ENCODE assay signal across 29 cellular contexts in the genomic region with DNA sequence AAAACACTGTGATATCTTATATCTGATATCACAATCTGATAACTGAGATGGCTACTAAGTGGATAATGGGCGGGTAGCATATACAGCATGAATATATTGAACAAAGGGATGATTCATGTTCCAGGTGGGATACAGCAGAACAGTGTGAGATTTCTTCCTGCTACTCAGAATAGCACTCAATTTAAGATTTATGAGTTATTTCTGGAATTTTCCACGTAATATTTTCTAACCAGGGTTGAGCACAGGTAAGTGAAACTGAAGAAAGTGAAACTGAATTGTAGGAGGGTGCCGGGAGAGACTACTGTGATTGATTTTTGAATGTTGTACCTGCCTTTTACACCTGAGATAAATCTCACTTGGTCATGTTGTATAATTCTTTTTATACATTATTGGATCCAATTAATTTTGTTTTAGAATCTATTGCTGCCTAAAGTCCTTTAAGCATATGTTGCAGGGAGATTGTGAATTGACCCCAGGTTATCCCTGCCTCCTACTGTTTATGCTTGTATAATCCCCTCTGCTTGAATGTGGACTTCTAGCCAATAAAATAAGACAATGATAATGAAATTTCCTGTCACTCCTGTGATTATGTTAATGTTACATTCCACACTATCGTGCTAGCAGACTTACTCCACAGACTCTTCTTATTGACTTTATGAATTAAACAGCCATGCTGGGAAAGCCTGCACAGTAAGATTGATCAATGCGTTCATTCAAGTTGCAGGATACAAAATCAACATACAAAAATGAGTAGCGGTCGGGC.
DNase-seq lines count a peak whose midpoint lies in the region; ATAC-seq, FAIRE-seq and TF ChIP-seq lines count a peak whose summit lies in the region.
"Had no signal": no experiment of that assay in that cellular context is flagged by ENCODE, and none has a peak within 500 bp of the region (broad histone marks: within the 10 kb centered on the region; RNA-seq: fewer than 3 reads in every experiment).

No MANE protein-coding gene starts in this region.

- CTCF ChIA-PET in A673 (lab: Charles Lee) (no interaction called here), WTC11 (lab: Charles Lee) (no interaction called here)

- no peak overlapping the region for H3K4me3 Mint-ChIP-seq in mesothelial cell of epicardium
- H3K4me3 Mint-ChIP-seq in WTC11 = no peak overlapping the region
- H3K4me3 Mint-ChIP-seq: activated T-cell treated with anti-CD3 and anti-CD28 coated beads, Interleukin-2, amount 50 U/mL, for 4 hours; CD8-positive, alpha-beta T cell had no signal

- H3K4me1 ChIP-seq in A673 (ENCODE audit: insufficient read depth, low read length, poor library complexity, severe bottlenecking) = peaks cover 13% of the 10 kb centered on the region
- H3K4me1 ChIP-seq: esophagus muscularis mucosa had no signal

- H3K4me3 ChIP-seq in A673 (ENCODE audit: low read depth, low read length, poor library complexity, severe bottlenecking) (no peak overlapping the region), bronchial epithelial cell (ENCODE audit: low read depth, low read length) (no peak overlapping the region)
- H3K4me3 ChIP-seq: esophagus muscularis mucosa, skin epidermis had no signal

- no peak overlapping the region for H3K27ac ChIP-seq in A673 (ENCODE audit: low read depth, low read length, poor library complexity, severe bottlenecking)
- H3K27ac ChIP-seq: brain microvascular endothelial cell, esophagus muscularis mucosa had no signal

- ATAC-seq in WTC11 = no peak
- ATAC-seq: activated T-cell treated with anti-CD3 and anti-CD28 coated beads, Interleukin-2, amount 50 U/mL, for 4 hours; CD8-positive, alpha-beta T cell; left ventricle myocardium superior had no signal

- TF ChIP-seq CTCF in A673 (conservative IDR thresholded peaks at IDR 0.05; ENCODE audit: low read depth, low read length) = no peak
- TF ChIP-seq CTCF in bronchial epithelial cell (IDR thresholded peaks at IDR 0.05; ENCODE audit: insufficient read depth, low read length, severe bottlenecking) = no peak
- TF ChIP-seq CTCF in mesothelial cell of epicardium (IDR thresholded peaks at IDR 0.05; ENCODE audit: unreplicated experiment) = no peak
- no peak for TF ChIP-seq CTCF in WTC11 (IDR thresholded peaks at IDR 0.05)

- no peaks in the 10 kb centered on the region for H3K27me3 Mint-ChIP-seq in mesothelial cell of epicardium (ENCODE audit: low read depth)
- H3K27me3 Mint-ChIP-seq in WTC11 (ENCODE audit: low read depth) = no peaks in the 10 kb centered on the region

- BruUV-seq in A673 (replicated peaks; lab: Mats Ljungman, UMichigan) = no TSS peak

- H3K4me1 Mint-ChIP-seq in mesothelial cell of epicardium (peaks cover 10% of the 10 kb centered on the region), WTC11 (0 out of 2 replicates have a peak, but pooled peaks cover 2% of the 10 kb centered on the region)

- H3K27ac Mint-ChIP-seq in mesothelial cell of epicardium = peak overlapping the region; percentile 5
- no peak overlapping the region for H3K27ac Mint-ChIP-seq in WTC11
- H3K27ac Mint-ChIP-seq: CD8-positive, alpha-beta T cell had no signal

- DNase-seq in A673 (ENCODE audit: low spot score) (peak; percentile 91), NCI-H460 (ENCODE audit: extremely low read depth, low read depth) (peak; percentile 30), bronchial epithelial cell (ENCODE audit: low read depth) (peak; percentile 19), mesothelial cell of epicardium (ENCODE audit: low spot score in 2 of 2, unreplicated experiment in 2 of 2) (no peak), OCI-M2 (lab: John Stamatoyannopoulos, UW; ENCODE audit: unreplicated experiment) (no peak), WTC11 (ENCODE audit: low spot score) (no peak), H4 (ENCODE audit: low spot score) (no peak)
- no peak for DNase-seq in stimulated activated CD4-positive, alpha-beta T cell treated with anti-CD3 and anti-CD28 coated beads, Interleukin-1b, Interleukin-23, amount 100 ng/mL, for 48 hours
- DNase-seq: activated CD4-positive, alpha-beta T cell treated with anti-CD3 and anti-CD28 coated beads for 1 hour; activated CD8-positive, alpha-beta memory T cell treated with anti-CD3 and anti-CD28 coated beads for 24 hours; activated naive CD4-positive, alpha-beta T cell; activated T-cell treated with anti-CD3 and anti-CD28 coated beads, Interleukin-2, amount 50 U/mL, for 4 hours; AML-193; brain microvascular endothelial cell; CD8-positive, alpha-beta T cell; DMS53; effector memory CD4-positive, alpha-beta T cell; left ventricle myocardium superior; NCI-H1105; NCI-H2081; NK-92 treated with Interleukin-12 subunit alpha and Interleukin-12 subunit beta, amount 100 ng/mL, for 24 hours; stimulated activated CD4-positive, alpha-beta T cell treated with anti-CD3 and anti-CD28 coated beads, Interleukin-2, amount 100 ng/mL, for 24 hours; T-helper 1 cell had no signal

- intact Hi-C loops in A673 (cut with micrococcal nuclease; ENCODE audit: unreplicated experiment) = no loop called here

- H3K27me3 ChIP-seq in A673 (replicated peaks; ENCODE audit: insufficient read depth, low read depth, low read length, poor library complexity) (no peaks in the 10 kb centered on the region), bronchial epithelial cell (ENCODE audit: control insufficient read depth, insufficient read depth, low read length) (no peaks in the 10 kb centered on the region)
- H3K27me3 ChIP-seq: esophagus muscularis mucosa had no signal

- H3K36me3 Mint-ChIP-seq in mesothelial cell of epicardium = peaks cover 1% of the 10 kb centered on the region
- H3K36me3 Mint-ChIP-seq in WTC11 = no peaks in the 10 kb centered on the region
- H3K36me3 Mint-ChIP-seq: CD8-positive, alpha-beta T cell had no signal

- H3K36me3 ChIP-seq in A673 (ENCODE audit: insufficient read depth, low read length, poor library complexity, severe bottlenecking) (no peaks in the 10 kb centered on the region), bronchial epithelial cell (ENCODE audit: control insufficient read depth, insufficient read depth, low read length) (no peaks in the 10 kb centered on the region)
- H3K36me3 ChIP-seq: brain microvascular endothelial cell, esophagus muscularis mucosa had no signal

- POLR2A ChIA-PET in A673 (lab: Charles Lee; ENCODE audit: low non-redundant PET) = no interaction called here
- POLR2A ChIA-PET in WTC11 (lab: Charles Lee) = interaction anchor here (0.6 kb wide), 1 partner anchor 94 kb away, joined by 5 read pairs; no protein-coding TSS in a partner anchor

- FAIRE-seq in bronchial epithelial cell (lab: Jason Lieb, UNC) = no peak
- FAIRE-seq: frontal cortex, G401.6, H54, TTC549 had no signal

- H3K9me3 Mint-ChIP-seq in mesothelial cell of epicardium (peaks cover 29% of the 10 kb centered on the region), WTC11 (no peaks in the 10 kb centered on the region; the same call in 1 of the 2 replicates)
- H3K9me3 Mint-ChIP-seq: activated T-cell treated with anti-CD3 and anti-CD28 coated beads, Interleukin-2, amount 50 U/mL, for 4 hours; CD8-positive, alpha-beta T cell had no signal

- H3K9me3 ChIP-seq in A673 (ENCODE audit: low read depth, low read length, poor library complexity, severe bottlenecking) = peaks cover 10% of the 10 kb centered on the region
- H3K9me3 ChIP-seq: esophagus muscularis mucosa had no signal

TF ChIP-seq in WTC11, 78 proteins besides CTCF, POLR2A, EP300 and RAD21:
- TF ChIP-seq, protein P1, sequence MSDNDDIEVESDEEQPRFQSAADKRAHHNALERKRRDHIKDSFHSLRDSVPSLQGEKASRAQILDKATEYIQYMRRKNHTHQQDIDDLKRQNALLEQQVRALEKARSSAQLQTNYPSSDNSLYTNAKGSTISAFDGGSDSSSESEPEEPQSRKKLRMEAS (CRISPR knock-in tag; IDR thresholded peaks at IDR 0.05) = no peak
- TF ChIP-seq, protein P2, sequence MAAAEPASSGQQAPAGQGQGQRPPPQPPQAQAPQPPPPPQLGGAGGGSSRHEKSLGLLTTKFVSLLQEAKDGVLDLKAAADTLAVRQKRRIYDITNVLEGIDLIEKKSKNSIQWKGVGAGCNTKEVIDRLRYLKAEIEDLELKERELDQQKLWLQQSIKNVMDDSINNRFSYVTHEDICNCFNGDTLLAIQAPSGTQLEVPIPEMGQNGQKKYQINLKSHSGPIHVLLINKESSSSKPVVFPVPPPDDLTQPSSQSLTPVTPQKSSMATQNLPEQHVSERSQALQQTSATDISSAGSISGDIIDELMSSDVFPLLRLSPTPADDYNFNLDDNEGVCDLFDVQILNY (CRISPR knock-in tag; IDR thresholded peaks at IDR 0.05) = no peak
- TF ChIP-seq FOXK1 (CRISPR knock-in tag; IDR thresholded peaks at IDR 0.05) = no peak
- TF ChIP-seq, protein P3, sequence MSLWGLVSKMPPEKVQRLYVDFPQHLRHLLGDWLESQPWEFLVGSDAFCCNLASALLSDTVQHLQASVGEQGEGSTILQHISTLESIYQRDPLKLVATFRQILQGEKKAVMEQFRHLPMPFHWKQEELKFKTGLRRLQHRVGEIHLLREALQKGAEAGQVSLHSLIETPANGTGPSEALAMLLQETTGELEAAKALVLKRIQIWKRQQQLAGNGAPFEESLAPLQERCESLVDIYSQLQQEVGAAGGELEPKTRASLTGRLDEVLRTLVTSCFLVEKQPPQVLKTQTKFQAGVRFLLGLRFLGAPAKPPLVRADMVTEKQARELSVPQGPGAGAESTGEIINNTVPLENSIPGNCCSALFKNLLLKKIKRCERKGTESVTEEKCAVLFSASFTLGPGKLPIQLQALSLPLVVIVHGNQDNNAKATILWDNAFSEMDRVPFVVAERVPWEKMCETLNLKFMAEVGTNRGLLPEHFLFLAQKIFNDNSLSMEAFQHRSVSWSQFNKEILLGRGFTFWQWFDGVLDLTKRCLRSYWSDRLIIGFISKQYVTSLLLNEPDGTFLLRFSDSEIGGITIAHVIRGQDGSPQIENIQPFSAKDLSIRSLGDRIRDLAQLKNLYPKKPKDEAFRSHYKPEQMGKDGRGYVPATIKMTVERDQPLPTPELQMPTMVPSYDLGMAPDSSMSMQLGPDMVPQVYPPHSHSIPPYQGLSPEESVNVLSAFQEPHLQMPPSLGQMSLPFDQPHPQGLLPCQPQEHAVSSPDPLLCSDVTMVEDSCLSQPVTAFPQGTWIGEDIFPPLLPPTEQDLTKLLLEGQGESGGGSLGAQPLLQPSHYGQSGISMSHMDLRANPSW (CRISPR knock-in tag; conservative IDR thresholded peaks at IDR 0.05; ENCODE audit: low read depth) = no peak
- no peak for TF ChIP-seq OVOL2 (CRISPR knock-in tag; IDR thresholded peaks at IDR 0.05; ENCODE audit: borderline replicate concordance)
- no peak for TF ChIP-seq ETV6 (CRISPR knock-in tag; IDR thresholded peaks at IDR 0.05)
- TF ChIP-seq GABPB1 (CRISPR knock-in tag; IDR thresholded peaks at IDR 0.05) = no peak

Comparison
In these comparisons a context has a peak if more than half of its experiments do, and no peak if none do; other contexts are left out.
1. DNase-seq: peak in A673 (single experiment), NCI-H460 (single experiment) and bronchial epithelial cell (single experiment); none in mesothelial cell of epicardium (0 of 2), OCI-M2 (single experiment), WTC11 (single experiment), H4 (single experiment) and stimulated activated CD4-positive, alpha-beta T cell treated with anti-CD3 and anti-CD28 coated beads, Interleukin-1b, Interleukin-23, amount 100 ng/mL, for 48 hours (single experiment).